In the genomic region with DNA sequence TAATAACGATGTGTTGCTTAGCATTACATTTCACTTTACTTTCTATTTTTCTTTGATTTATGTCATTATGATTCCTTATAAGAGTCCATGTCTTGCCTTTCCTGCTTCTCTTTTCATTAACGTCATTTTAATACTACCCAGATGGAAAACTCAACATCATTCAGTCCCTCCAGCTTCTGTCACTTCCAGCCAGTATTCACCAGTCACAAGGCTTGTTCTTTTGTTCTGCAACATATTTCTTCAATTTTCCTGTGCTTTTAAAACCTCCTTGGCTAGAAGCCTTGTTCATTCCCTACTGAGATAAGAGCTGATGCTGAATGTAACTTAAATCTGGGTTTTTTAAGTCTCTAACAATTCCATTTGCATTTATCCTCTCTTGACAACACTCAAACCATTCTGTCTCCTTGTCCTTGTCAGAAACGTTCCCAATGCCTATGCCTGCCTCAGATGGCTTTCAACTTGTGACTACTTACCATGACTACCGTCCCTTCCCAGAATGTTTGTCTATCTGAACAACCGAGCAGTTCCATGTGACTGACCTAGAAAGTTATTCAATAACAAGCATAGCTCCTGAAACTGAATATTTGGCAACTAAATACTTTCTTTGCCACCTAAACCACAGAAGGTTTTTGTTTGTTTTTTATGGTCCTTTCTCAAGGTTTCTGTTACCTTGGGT, we compare ENCODE assay signal across 15 cellular contexts.
DNase-seq lines count a peak whose midpoint lies in the region; ATAC-seq lines count a peak whose summit lies in the region.
"Had no signal": no experiment of that assay in that cellular context is flagged by ENCODE, and none has a peak within 500 bp of the region (broad histone marks: within the 10 kb centered on the region; RNA-seq: fewer than 3 reads in every experiment).

No MANE protein-coding gene starts in this region.

- no peak overlapping the region for H3K18ac ChIP-seq in mesenchymal stem cell (ENCODE audit: low read depth in 1 of 2, low read length in 2 of 2)

- DNase-seq in ACHN, result peak; percentile 27
- DNase-seq in SK-N-MC (ENCODE audit: low read depth, low spot score), result no peak
- no peak for DNase-seq in mesenchymal stem cell
- no peak for DNase-seq in NCI-H2081 treated with DMSO at 0.1 percent for 48 hours (lab: John Stamatoyannopoulos, UW)
- no peak for DNase-seq in anterior cingulate cortex (lab: John Stamatoyannopoulos, UW)
- DNase-seq in OCI-M1 (lab: John Stamatoyannopoulos, UW), result no peak
- no peak for DNase-seq in activated effector memory CD4-positive, alpha-beta T cell treated with anti-CD3 and anti-CD28 coated beads, Interleukin-2, amount 50 U/mL, for 16 hours
- DNase-seq: activated naive CD4-positive, alpha-beta T cell treated with anti-CD3 and anti-CD28 coated beads, Interleukin-2, amount 50 U/mL, for 16 hours; CD4-positive, CD25-positive, alpha-beta regulatory T cell; foreskin keratinocyte; H7; NCI-H187 had no signal

- H2AK5ac ChIP-seq in mesenchymal stem cell (ENCODE audit: low read length, severe bottlenecking), result no peak overlapping the region

- no peaks in the 10 kb centered on the region for H3K4me1 ChIP-seq in mesenchymal stem cell (ENCODE audit: control insufficient read depth, insufficient read depth, low read depth, low read length)
- H3K4me1 ChIP-seq: foreskin keratinocyte, psoas muscle had no signal

- H3K4me2 ChIP-seq in mesenchymal stem cell (ENCODE audit: low read length, poor library complexity, severe bottlenecking), result no peak overlapping the region

- H3K9ac ChIP-seq in SK-N-MC (ENCODE audit: insufficient read length), result no peak overlapping the region
- no peak overlapping the region for H3K9ac ChIP-seq in mesenchymal stem cell (ENCODE audit: low read length)

- peak; percentile 68 for ATAC-seq in GM21786 (IDR thresholded peaks at IDR 0.05; ENCODE audit: unreplicated experiment)
- ATAC-seq: foreskin keratinocyte, psoas muscle had no signal

- no peak overlapping the region for H3K14ac ChIP-seq in mesenchymal stem cell (ENCODE audit: low read length in 2 of 2)

- H2BK15ac ChIP-seq in mesenchymal stem cell (ENCODE audit: low read depth, poor library complexity, severe bottlenecking), result no peak overlapping the region

- no peak overlapping the region for H2BK5ac ChIP-seq in mesenchymal stem cell (ENCODE audit: low read depth, low read length, poor library complexity, severe bottlenecking)

- H3K9me3 ChIP-seq in SK-N-MC (ENCODE audit: low read depth, low read length), result no peaks in the 10 kb centered on the region
- H3K9me3 ChIP-seq in mesenchymal stem cell (ENCODE audit: control insufficient read depth, low read length), result peaks cover 12% of the 10 kb centered on the region
- H3K9me3 ChIP-seq: psoas muscle had no signal

- H3K4me3 ChIP-seq in SK-N-MC, result peak overlapping the region; percentile 39; the same call in 1 of the 2 replicates
- H3K4me3 ChIP-seq in mesenchymal stem cell (ENCODE audit: insufficient read depth in 1 of 2, low read depth in 1 of 2, low read length in 2 of 2), result no peak overlapping the region
- H3K4me3 ChIP-seq: cardiac muscle cell, psoas muscle had no signal

- H3K79me1 ChIP-seq in mesenchymal stem cell (replicated peaks; ENCODE audit: low read length, poor library complexity, severe bottlenecking), result no peaks in the 10 kb centered on the region

- peak overlapping the region in 1 of 2 experiments; percentile 61 for H3K4ac ChIP-seq in mesenchymal stem cell (ENCODE audit: low read depth in 1 of 2, low read length in 2 of 2)

- H2BK12ac ChIP-seq in mesenchymal stem cell (ENCODE audit: low read length in 2 of 2), result no peak overlapping the region

- no peaks in the 10 kb centered on the region for H3K27me3 ChIP-seq in mesenchymal stem cell (ENCODE audit: control insufficient read depth in 1 of 2, insufficient read depth in 1 of 2, low read length in 2 of 2)
- H3K27me3 ChIP-seq: cardiac muscle cell, foreskin keratinocyte had no signal

- H4K91ac ChIP-seq in mesenchymal stem cell (ENCODE audit: low read length), result no peak overlapping the region

- H3K27ac ChIP-seq in SK-N-MC (no peak overlapping the region), mesenchymal stem cell (ENCODE audit: low read length, poor library complexity, severe bottlenecking) (peak overlapping the region; percentile 12)
- H3K27ac ChIP-seq: cardiac muscle cell, foreskin keratinocyte, psoas muscle had no signal

- H2BK120ac ChIP-seq in mesenchymal stem cell (ENCODE audit: low read depth, low read length), result no peak overlapping the region

- in situ Hi-C loops in ACHN (cut with HindIII; ENCODE audit: low pct_ligation_motif_present, low pct_unique_long_range_greater_than_20kb, low sequenced_read_pairs), result no loop called here

- WGBS in mesenchymal stem cell, result 60% methylated on average over 5 of the region's 5 CpGs

- H3K36me3 ChIP-seq in SK-N-MC (ENCODE audit: insufficient read depth, low read length), result no peaks in the 10 kb centered on the region
- no peaks in the 10 kb centered on the region for H3K36me3 ChIP-seq in mesenchymal stem cell (ENCODE audit: control insufficient read depth in 1 of 2, insufficient read depth in 2 of 2, low read depth in 1 of 2, low read length in 2 of 2)
- H3K36me3 ChIP-seq: cardiac muscle cell had no signal

- no peak overlapping the region for H4K8ac ChIP-seq in mesenchymal stem cell (ENCODE audit: low read length)

- no peak overlapping the region for H2AFZ ChIP-seq in mesenchymal stem cell (ENCODE audit: low read depth, low read length)

- no peak overlapping the region for H3K23ac ChIP-seq in mesenchymal stem cell (ENCODE audit: low read length in 2 of 2)
